Comparison of ENCODE assay signal across 20 cellular contexts in the genomic region with DNA sequence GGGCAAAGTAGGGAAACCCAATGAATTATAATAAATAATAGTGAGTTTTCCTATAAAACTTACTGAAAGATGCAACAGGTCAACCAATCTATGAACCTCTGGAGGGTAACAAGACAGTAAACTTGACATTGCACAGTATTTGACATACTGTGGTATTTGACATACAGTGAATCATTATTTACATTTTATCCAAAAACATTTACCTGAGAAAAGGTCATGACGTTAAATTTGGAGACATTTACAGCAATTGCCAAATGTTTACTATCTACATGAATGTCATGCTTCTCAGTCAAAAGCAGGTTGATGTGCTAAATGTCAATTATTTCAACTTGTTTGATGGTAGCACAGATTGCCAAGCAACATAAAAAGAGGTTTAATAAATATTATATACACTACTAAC. TPM values are rescaled to one million over a fixed set of nuclear protein-coding genes. Genes with fewer than 3 reads are reported as not detected.
DNase-seq lines count a peak whose midpoint lies in the region; ATAC-seq and TF ChIP-seq lines count a peak whose summit lies in the region.
"Had no signal": no experiment of that assay in that cellular context is flagged by ENCODE, and none has a peak within 500 bp of the region (broad histone marks: within the 10 kb centered on the region; RNA-seq: fewer than 3 reads in every experiment).

No MANE protein-coding gene starts in this region.

- H3K27ac ChIP-seq in IMR-90 (ENCODE audit: insufficient read depth, low read length) (no peak overlapping the region), left lung (no peak overlapping the region)
- H3K27ac ChIP-seq: 22Rv1; BLaER1 treated with 17β-estradiol and CSF1 and Interleukin-3, amounts not matched to agents 10 nM and 100 nM; GM23248 had no signal

- no peak for TF ChIP-seq CTCF in IMR-90 (conservative IDR thresholded peaks at IDR 0.05; ENCODE audit: low read depth, low read length)
- TF ChIP-seq CTCF in WTC11 (IDR thresholded peaks at IDR 0.05), result no peak
- no peak for TF ChIP-seq CTCF in left lung (IDR thresholded peaks at IDR 0.05)

- no peak overlapping the region for H3K27ac Mint-ChIP-seq in WTC11
- H3K27ac Mint-ChIP-seq: CD14-positive monocyte; CD4-positive, alpha-beta T cell; CD8-positive, alpha-beta memory T cell had no signal

- H3K56ac ChIP-seq in IMR-90 (ENCODE audit: extremely low read depth, insufficient read depth, low read length), result no peak overlapping the region

- H2AFZ ChIP-seq in IMR-90 (replicated peaks; ENCODE audit: low read length, poor library complexity), result no peak overlapping the region
- H2AFZ ChIP-seq: GM23248 had no signal

- H3K4ac ChIP-seq in IMR-90 (ENCODE audit: low read depth, low read length), result peak overlapping the region; percentile 97; the same call in 1 of the 2 replicates

- no peaks in the 10 kb centered on the region for H3K36me3 ChIP-seq in IMR-90 (ENCODE audit: control insufficient read depth, insufficient read depth, low read length)
- no peaks in the 10 kb centered on the region for H3K36me3 ChIP-seq in left lung
- H3K36me3 ChIP-seq: BE2C; BLaER1 treated with 17β-estradiol and CSF1 and Interleukin-3, amounts not matched to agents 10 nM and 100 nM had no signal

- H2AK5ac ChIP-seq in IMR-90 (ENCODE audit: low read depth, low read length), result no peak overlapping the region

- peaks cover 5% of the 10 kb centered on the region for H3K36me3 Mint-ChIP-seq in WTC11
- H3K36me3 Mint-ChIP-seq: CD14-positive monocyte; CD8-positive, alpha-beta memory T cell had no signal

- POLR2A ChIA-PET in IMR-90 (lab: Charles Lee; ENCODE audit: unreplicated experiment), result no interaction called here
- POLR2A ChIA-PET in WTC11 (lab: Charles Lee), result no interaction called here

- no peak for TF ChIP-seq POLR2A in IMR-90 (IDR thresholded peaks at IDR 0.05; ENCODE audit: low read depth, low read length)

- no peaks in the 10 kb centered on the region for H3K27me3 Mint-ChIP-seq in WTC11 (ENCODE audit: low read depth)
- H3K27me3 Mint-ChIP-seq: CD4-positive, alpha-beta T cell had no signal

- H2AK9ac ChIP-seq in IMR-90 (replicated peaks; ENCODE audit: low read depth, low read length, poor library complexity), result no peak overlapping the region

- peak overlapping the region; percentile 100; the same call in 1 of the 2 replicates for H3K18ac ChIP-seq in IMR-90 (ENCODE audit: low read depth, low read length)

- no peaks in the 10 kb centered on the region for H3K27me3 ChIP-seq in IMR-90 (ENCODE audit: control insufficient read depth, insufficient read depth, low read length)
- H3K27me3 ChIP-seq in left lung, result no peaks in the 10 kb centered on the region
- H3K27me3 ChIP-seq: BE2C; BLaER1 treated with 17β-estradiol and CSF1 and Interleukin-3, amounts not matched to agents 10 nM and 100 nM had no signal

- H3K23ac ChIP-seq in IMR-90 (ENCODE audit: low read depth, low read length), result no peak overlapping the region

- peaks cover 11% of the 10 kb centered on the region for H3K9me3 Mint-ChIP-seq in WTC11
- H3K9me3 Mint-ChIP-seq: CD4-positive, alpha-beta T cell had no signal

- H2BK15ac ChIP-seq in IMR-90 (ENCODE audit: low read depth, low read length), result peak overlapping the region; percentile 92; the same call in 1 of the 3 replicates

- peaks cover 9% of the 10 kb centered on the region for H3K4me1 Mint-ChIP-seq in WTC11
- H3K4me1 Mint-ChIP-seq: CD8-positive, alpha-beta memory T cell had no signal

- TF ChIP-seq RAD21 in IMR-90 (IDR thresholded peaks at IDR 0.05; ENCODE audit: low read length), result no peak

- WGBS in IMR-90 (ENCODE audit: extremely low coverage in 2 of 2, insufficient read length in 1 of 2), 2 experiments, result no CpG with 5 or more reads among the region's 1 CpG

- H4K5ac ChIP-seq in IMR-90 (ENCODE audit: low read depth, low read length), result no peak overlapping the region

- BruUV-seq in IMR-90 (replicated peaks; lab: Mats Ljungman, UMichigan), result no TSS peak

- CTCF ChIA-PET in IMR-90 (lab: Yijun Ruan, JAX), result no interaction called here
- CTCF ChIA-PET in WTC11 (lab: Charles Lee), result no interaction called here

- no peak overlapping the region for H3K14ac ChIP-seq in IMR-90 (replicated peaks; ENCODE audit: low read depth, low read length)

- H3K4me2 ChIP-seq in IMR-90 (ENCODE audit: low read depth, low read length), result no peak overlapping the region
- H3K4me2 ChIP-seq: BLaER1 treated with 17β-estradiol and CSF1 and Interleukin-3, amounts not matched to agents 10 nM and 100 nM had no signal

- no peak overlapping the region for H3K9ac ChIP-seq in IMR-90 (ENCODE audit: low read depth, low read length)
- H3K9ac ChIP-seq: BLaER1 treated with 17β-estradiol and CSF1 and Interleukin-3, amounts not matched to agents 10 nM and 100 nM; GM23248 had no signal

- peak overlapping the region; percentile 58 to 88; a peak in 2 of 4 replicates for H4K8ac ChIP-seq in IMR-90 (ENCODE audit: low read depth in 2 of 2, low read length in 2 of 2)

- peak overlapping the region; percentile 51; the same call in 1 of the 2 replicates for H4K91ac ChIP-seq in IMR-90 (ENCODE audit: insufficient read depth, low read depth, low read length)

- dilution Hi-C loops in IMR-90 (cut with HindIII; ENCODE audit: low sequenced_read_pairs, unreplicated experiment), result no loop called here

- ATAC-seq in IMR-90 (ENCODE audit: low read depth), result no peak
- ATAC-seq in WTC11, result no peak
- ATAC-seq in HG03135 (IDR thresholded peaks at IDR 0.05; ENCODE audit: unreplicated experiment), result no peak
- ATAC-seq in left lung, result no peak

- H2BK20ac ChIP-seq in IMR-90 (ENCODE audit: low read depth, low read length), result peak overlapping the region; percentile 100; the same call in 1 of the 2 replicates

- no peaks in the 10 kb centered on the region; the same call in 1 of the 2 replicates for H3K9me1 ChIP-seq in IMR-90 (ENCODE audit: insufficient read depth, low read length)

- H3K4me3 ChIP-seq in IMR-90 (ENCODE audit: insufficient read depth, low read depth, low read length), result no peak overlapping the region
- no peak overlapping the region for H3K4me3 ChIP-seq in left lung
- H3K4me3 ChIP-seq: BLaER1 treated with 17β-estradiol and CSF1 and Interleukin-3, amounts not matched to agents 10 nM and 100 nM; GM23248 had no signal

- DNase-seq in DMS53 (lab: John Stamatoyannopoulos, UW) (peak; percentile 3), DMS53 treated with DMSO at 0.1 percent for 48 hours (lab: John Stamatoyannopoulos, UW; ENCODE audit: unreplicated experiment) (no peak), IMR-90 (no peak), WTC11 (ENCODE audit: low spot score) (no peak), left lung (no peak)
- DNase-seq: ACHN; AML-193; BE2C; CD4-positive, alpha-beta T cell; CD8-positive, alpha-beta memory T cell; DMS 273 treated with DMSO at 0.1 percent for 48 hours; DND-41; GM23248; H7; HCEC 1CT had no signal

- in situ Hi-C loops in IMR-90 (cut with MboI; ENCODE audit: low sequenced_read_pairs), result loop anchor here (10.0 kb wide), 1 partner anchor 307 kb away; no protein-coding TSS in a partner anchor

- no peaks in the 10 kb centered on the region for H4K20me1 ChIP-seq in IMR-90 (ENCODE audit: insufficient read depth, low read length)
- H4K20me1 ChIP-seq: BLaER1 treated with 17β-estradiol and CSF1 and Interleukin-3, amounts not matched to agents 10 nM and 100 nM had no signal

- H3K9me3 ChIP-seq in IMR-90 (ENCODE audit: control insufficient read depth, insufficient read depth, low read length) (no peaks in the 10 kb centered on the region), left lung (no peaks in the 10 kb centered on the region)

- peak overlapping the region; percentile 100 for H2BK120ac ChIP-seq in IMR-90 (ENCODE audit: low read depth, low read length)

- H3K4me3 Mint-ChIP-seq in WTC11, result no peak overlapping the region
- H3K4me3 Mint-ChIP-seq: CD14-positive monocyte; CD4-positive, alpha-beta T cell; CD8-positive, alpha-beta memory T cell had no signal

- H3K79me1 ChIP-seq in IMR-90 (ENCODE audit: low read depth in 1 of 2, low read length in 2 of 2), result no peaks in the 10 kb centered on the region

- H2BK5ac ChIP-seq in IMR-90 (ENCODE audit: low read depth, low read length, poor library complexity, severe bottlenecking), result peak overlapping the region; percentile 100

- peaks cover 15% of the 10 kb centered on the region for H3K4me1 ChIP-seq in IMR-90 (ENCODE audit: control insufficient read depth, insufficient read depth, low read length)
- peaks cover 0 to 18% of the 10 kb centered on the region in 2 donors for H3K4me1 ChIP-seq in left lung

- intact Hi-C loops in IMR-90 (cut with micrococcal nuclease) (no loop called here), left lung (cut with DNase I) (no loop called here)

TF ChIP-seq in IMR-90, 13 proteins besides CTCF, POLR2A, EP300 and RAD21 (continues in another document):
- TF ChIP-seq CHD1 (IDR thresholded peaks at IDR 0.05; ENCODE audit: low read depth, low read length) (no peak), NFE2L2 (IDR thresholded peaks at IDR 0.05; ENCODE audit: low read depth, low read length) (no peak), BHLHE40 (IDR thresholded peaks at IDR 0.05; ENCODE audit: low read depth, low read length) (no peak), RFX5 (IDR thresholded peaks at IDR 0.05; ENCODE audit: low read depth, low read length) (no peak)

TF ChIP-seq in WTC11, 78 proteins besides CTCF, POLR2A, EP300 and RAD21:
- TF ChIP-seq RORB (CRISPR knock-in tag; IDR thresholded peaks at IDR 0.05), result no peak
- peak; percentile 85 for TF ChIP-seq GABPB1 (CRISPR knock-in tag; IDR thresholded peaks at IDR 0.05)

RNA-seq across cellular contexts. Expression of gene NOX3, which starts 35.8 kb away (rescaled TPM):
- total RNA-seq in IMR-90 (2012; rRNA removed) (not detected in 2 replicates), WTC11 (2021) (0.09 TPM in 1 of 3 replicates, not detected in the others), left lung (not detected)
- not detected in 2 replicates for polyA plus RNA-seq in IMR-90 (2012; rRNA removed)
- polyA plus RNA-seq in IMR-90 (2012; cell fraction: cytosol; rRNA removed), result not detected in 2 replicates
- not detected in 2 replicates for polyA plus RNA-seq in IMR-90 (2012; cell fraction: nucleus; rRNA removed; ENCODE audit: low replicate concordance)
- total RNA-seq: CD4-positive, alpha-beta T cell; CD8-positive, alpha-beta memory T cell; GM23248; H1; H7 had no signal
- polyA plus RNA-seq: CD14-positive monocyte; CD8-positive, alpha-beta memory T cell; GM23248; H1 had no signal
